In the genomic region with DNA sequence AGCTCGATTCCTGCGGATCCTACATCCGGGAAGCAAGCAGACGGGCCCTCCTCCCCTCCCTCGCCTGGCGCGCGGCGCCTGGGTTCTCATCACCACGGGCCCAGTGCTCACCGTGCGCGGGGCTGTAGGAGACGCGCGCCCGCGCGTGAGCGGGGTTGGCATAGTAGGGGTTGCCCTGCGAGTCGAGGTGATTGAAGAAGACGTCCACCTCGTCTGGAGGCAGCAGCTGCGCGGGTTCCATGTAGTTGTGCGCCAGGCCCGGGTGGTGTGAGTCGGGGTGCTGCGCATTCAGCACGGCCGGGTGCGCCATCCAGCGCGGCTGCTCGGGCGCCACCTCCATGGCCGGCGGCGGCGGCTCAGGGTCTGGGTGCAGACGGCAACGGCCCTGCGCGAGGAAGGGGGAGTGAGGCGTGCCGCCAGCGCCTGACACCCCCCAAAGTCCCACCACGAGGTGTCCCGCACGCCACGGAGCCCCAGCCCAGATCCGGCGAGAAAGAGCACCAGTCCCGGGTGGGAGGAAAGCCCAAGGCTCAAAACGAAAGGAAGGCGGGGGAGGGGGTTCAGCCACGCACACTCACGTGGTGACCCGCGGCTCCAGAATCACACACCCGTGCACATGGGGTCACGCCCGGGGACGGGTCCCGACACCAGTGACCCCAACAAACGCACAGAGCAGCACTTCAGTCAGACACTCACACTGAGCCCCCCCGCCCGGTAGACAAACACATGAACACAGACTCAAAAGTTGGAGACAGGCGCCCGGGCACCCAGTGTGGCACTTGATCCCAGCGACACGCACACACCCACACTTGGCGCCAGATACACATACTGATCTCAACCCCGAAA, we compare ENCODE assay signal across 1 cellular context.
TF ChIP-seq lines count a peak whose summit lies in the region.

No MANE protein-coding gene starts in this region.

TF ChIP-seq in HepG2, 621 proteins besides CTCF, POLR2A, EP300 and RAD21 (continued from another document and continues in another):
- no peak for TF ChIP-seq HOXA5 (CRISPR knock-in tag; IDR thresholded peaks at IDR 0.05)
- no peak for TF ChIP-seq TMF1 (CRISPR knock-in tag; IDR thresholded peaks at IDR 0.05; ENCODE audit: low read depth)
- peak; percentile 34; the same call in 1 of the 2 replicates for TF ChIP-seq SPEN (CRISPR knock-in tag; IDR thresholded peaks at IDR 0.05; ENCODE audit: low read depth)
- no peak for TF ChIP-seq ATM (IDR thresholded peaks at IDR 0.05; ENCODE audit: borderline replicate concordance)
- TF ChIP-seq, protein P1, sequence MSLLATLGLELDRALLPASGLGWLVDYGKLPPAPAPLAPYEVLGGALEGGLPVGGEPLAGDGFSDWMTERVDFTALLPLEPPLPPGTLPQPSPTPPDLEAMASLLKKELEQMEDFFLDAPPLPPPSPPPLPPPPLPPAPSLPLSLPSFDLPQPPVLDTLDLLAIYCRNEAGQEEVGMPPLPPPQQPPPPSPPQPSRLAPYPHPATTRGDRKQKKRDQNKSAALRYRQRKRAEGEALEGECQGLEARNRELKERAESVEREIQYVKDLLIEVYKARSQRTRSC (CRISPR knock-in tag; IDR thresholded peaks at IDR 0.05; ENCODE audit: low read depth) = no peak
- no peak for TF ChIP-seq TP53 (CRISPR knock-in tag; conservative IDR thresholded peaks at IDR 0.05)
- TF ChIP-seq, protein P2, sequence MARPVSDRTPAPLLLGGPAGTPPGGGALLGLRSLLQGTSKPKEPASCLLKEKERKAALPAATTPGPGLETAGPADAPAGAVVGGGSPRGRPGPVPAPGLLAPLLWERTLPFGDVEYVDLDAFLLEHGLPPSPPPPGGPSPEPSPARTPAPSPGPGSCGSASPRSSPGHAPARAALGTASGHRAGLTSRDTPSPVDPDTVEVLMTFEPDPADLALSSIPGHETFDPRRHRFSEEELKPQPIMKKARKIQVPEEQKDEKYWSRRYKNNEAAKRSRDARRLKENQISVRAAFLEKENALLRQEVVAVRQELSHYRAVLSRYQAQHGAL (CRISPR knock-in tag; IDR thresholded peaks at IDR 0.05; ENCODE audit: not compliant biosample characterization) = no peak
- no peak for TF ChIP-seq CHCHD3 (CRISPR knock-in tag; IDR thresholded peaks at IDR 0.05)
- TF ChIP-seq, protein P3, sequence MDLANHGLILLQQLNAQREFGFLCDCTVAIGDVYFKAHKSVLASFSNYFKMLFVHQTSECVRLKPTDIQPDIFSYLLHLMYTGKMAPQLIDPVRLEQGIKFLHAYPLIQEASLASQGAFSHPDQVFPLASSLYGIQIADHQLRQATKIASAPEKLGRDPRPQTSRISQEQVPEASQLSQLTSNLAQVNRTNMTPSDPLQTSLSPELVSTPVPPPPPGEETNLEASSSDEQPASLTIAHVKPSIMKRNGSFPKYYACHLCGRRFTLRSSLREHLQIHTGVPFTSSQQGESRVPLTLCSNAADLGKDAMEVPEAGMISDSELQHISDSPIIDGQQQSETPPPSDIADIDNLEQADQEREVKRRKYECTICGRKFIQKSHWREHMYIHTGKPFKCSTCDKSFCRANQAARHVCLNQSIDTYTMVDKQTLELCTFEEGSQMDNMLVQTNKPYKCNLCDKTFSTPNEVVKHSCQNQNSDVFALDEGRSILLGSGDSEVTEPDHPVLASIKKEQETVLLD (CRISPR knock-in tag; IDR thresholded peaks at IDR 0.05; ENCODE audit: low read depth) = no peak
- TF ChIP-seq, protein P4, sequence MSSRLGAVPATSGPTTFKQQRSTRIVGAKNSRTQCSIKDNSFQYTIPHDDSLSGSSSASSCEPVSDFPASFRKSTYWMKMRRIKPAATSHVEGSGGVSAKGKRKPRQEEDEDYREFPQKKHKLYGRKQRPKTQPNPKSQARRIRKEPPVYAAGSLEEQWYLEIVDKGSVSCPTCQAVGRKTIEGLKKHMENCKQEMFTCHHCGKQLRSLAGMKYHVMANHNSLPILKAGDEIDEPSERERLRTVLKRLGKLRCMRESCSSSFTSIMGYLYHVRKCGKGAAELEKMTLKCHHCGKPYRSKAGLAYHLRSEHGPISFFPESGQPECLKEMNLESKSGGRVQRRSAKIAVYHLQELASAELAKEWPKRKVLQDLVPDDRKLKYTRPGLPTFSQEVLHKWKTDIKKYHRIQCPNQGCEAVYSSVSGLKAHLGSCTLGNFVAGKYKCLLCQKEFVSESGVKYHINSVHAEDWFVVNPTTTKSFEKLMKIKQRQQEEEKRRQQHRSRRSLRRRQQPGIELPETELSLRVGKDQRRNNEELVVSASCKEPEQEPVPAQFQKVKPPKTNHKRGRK (CRISPR knock-in tag; IDR thresholded peaks at IDR 0.05) = no peak
- no peak for TF ChIP-seq POLR2AphosphoS5 (IDR thresholded peaks at IDR 0.05; ENCODE audit: low read depth, low read length)
- TF ChIP-seq SIN3A (IDR thresholded peaks at IDR 0.05; ENCODE audit: borderline replicate concordance, low read depth, low read length) = no peak
- TF ChIP-seq ZNF225 (CRISPR knock-in tag; IDR thresholded peaks at IDR 0.05) = no peak
- no peak for TF ChIP-seq PHF21A (CRISPR knock-in tag; IDR thresholded peaks at IDR 0.05)
- TF ChIP-seq ZBTB1 (CRISPR knock-in tag; IDR thresholded peaks at IDR 0.05; ENCODE audit: borderline replicate concordance) = peak; percentile 44; the same call in 1 of the 2 replicates
- TF ChIP-seq, protein P5, sequence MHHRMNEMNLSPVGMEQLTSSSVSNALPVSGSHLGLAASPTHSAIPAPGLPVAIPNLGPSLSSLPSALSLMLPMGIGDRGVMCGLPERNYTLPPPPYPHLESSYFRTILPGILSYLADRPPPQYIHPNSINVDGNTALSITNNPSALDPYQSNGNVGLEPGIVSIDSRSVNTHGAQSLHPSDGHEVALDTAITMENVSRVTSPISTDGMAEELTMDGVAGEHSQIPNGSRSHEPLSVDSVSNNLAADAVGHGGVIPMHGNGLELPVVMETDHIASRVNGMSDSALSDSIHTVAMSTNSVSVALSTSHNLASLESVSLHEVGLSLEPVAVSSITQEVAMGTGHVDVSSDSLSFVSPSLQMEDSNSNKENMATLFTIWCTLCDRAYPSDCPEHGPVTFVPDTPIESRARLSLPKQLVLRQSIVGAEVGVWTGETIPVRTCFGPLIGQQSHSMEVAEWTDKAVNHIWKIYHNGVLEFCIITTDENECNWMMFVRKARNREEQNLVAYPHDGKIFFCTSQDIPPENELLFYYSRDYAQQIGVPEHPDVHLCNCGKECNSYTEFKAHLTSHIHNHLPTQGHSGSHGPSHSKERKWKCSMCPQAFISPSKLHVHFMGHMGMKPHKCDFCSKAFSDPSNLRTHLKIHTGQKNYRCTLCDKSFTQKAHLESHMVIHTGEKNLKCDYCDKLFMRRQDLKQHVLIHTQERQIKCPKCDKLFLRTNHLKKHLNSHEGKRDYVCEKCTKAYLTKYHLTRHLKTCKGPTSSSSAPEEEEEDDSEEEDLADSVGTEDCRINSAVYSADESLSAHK (CRISPR knock-in tag; IDR thresholded peaks at IDR 0.05; ENCODE audit: borderline replicate concordance) = no peak
- no peak for TF ChIP-seq ZNF180 (CRISPR knock-in tag; IDR thresholded peaks at IDR 0.05; ENCODE audit: borderline replicate concordance, low read depth)
- no peak for TF ChIP-seq FOXK1 (CRISPR knock-in tag; IDR thresholded peaks at IDR 0.05; ENCODE audit: borderline replicate concordance, low read depth)
- TF ChIP-seq KLF12 (CRISPR knock-in tag; IDR thresholded peaks at IDR 0.05; ENCODE audit: borderline replicate concordance) = no peak
- no peak for TF ChIP-seq ZNF629 (CRISPR knock-in tag; conservative IDR thresholded peaks at IDR 0.05)
- TF ChIP-seq, protein P6, sequence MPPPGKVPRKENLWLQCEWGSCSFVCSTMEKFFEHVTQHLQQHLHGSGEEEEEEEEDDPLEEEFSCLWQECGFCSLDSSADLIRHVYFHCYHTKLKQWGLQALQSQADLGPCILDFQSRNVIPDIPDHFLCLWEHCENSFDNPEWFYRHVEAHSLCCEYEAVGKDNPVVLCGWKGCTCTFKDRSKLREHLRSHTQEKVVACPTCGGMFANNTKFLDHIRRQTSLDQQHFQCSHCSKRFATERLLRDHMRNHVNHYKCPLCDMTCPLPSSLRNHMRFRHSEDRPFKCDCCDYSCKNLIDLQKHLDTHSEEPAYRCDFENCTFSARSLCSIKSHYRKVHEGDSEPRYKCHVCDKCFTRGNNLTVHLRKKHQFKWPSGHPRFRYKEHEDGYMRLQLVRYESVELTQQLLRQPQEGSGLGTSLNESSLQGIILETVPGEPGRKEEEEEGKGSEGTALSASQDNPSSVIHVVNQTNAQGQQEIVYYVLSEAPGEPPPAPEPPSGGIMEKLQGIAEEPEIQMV (CRISPR knock-in tag; IDR thresholded peaks at IDR 0.05; ENCODE audit: low read depth) = 0 out of 2 replicates have a peak, but pooled peaks have one; percentile 15
- no peak for TF ChIP-seq ZNF331 (CRISPR knock-in tag; IDR thresholded peaks at IDR 0.05)
- no peak for TF ChIP-seq YEATS2 (CRISPR knock-in tag; IDR thresholded peaks at IDR 0.05; ENCODE audit: borderline replicate concordance)
- TF ChIP-seq HDAC1 (CRISPR knock-in tag; IDR thresholded peaks at IDR 0.05) = peak; percentile 61; the same call in 1 of the 2 replicates
- TF ChIP-seq, protein P7, sequence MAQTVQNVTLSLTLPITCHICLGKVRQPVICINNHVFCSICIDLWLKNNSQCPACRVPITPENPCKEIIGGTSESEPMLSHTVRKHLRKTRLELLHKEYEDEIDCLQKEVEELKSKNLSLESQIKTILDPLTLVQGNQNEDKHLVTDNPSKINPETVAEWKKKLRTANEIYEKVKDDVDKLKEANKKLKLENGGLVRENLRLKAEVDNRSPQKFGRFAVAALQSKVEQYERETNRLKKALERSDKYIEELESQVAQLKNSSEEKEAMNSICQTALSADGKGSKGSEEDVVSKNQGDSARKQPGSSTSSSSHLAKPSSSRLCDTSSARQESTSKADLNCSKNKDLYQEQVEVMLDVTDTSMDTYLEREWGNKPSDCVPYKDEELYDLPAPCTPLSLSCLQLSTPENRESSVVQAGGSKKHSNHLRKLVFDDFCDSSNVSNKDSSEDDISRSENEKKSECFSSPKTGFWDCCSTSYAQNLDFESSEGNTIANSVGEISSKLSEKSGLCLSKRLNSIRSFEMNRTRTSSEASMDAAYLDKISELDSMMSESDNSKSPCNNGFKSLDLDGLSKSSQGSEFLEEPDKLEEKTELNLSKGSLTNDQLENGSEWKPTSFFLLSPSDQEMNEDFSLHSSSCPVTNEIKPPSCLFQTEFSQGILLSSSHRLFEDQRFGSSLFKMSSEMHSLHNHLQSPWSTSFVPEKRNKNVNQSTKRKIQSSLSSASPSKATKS (CRISPR knock-in tag; IDR thresholded peaks at IDR 0.05) = no peak
- TF ChIP-seq TBX2 (CRISPR knock-in tag; IDR thresholded peaks at IDR 0.05; ENCODE audit: borderline replicate concordance) = peak; percentile 27; the same call in 1 of the 2 replicates
- TF ChIP-seq BCL6 (CRISPR knock-in tag; IDR thresholded peaks at IDR 0.05) = no peak
- no peak for TF ChIP-seq ZNF652 (CRISPR knock-in tag; IDR thresholded peaks at IDR 0.05; ENCODE audit: borderline replicate concordance, low read depth)
- TF ChIP-seq, protein P8, sequence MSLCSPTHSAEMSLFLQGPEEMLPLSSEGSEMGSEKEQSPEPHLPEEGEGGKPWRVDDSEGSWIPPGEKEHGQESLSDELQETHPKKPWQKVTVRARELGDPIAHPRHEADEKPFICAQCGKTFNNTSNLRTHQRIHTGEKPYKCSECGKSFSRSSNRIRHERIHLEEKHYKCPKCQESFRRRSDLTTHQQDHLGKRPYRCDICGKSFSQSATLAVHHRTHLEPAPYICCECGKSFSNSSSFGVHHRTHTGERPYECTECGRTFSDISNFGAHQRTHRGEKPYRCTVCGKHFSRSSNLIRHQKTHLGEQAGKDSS (CRISPR knock-in tag; IDR thresholded peaks at IDR 0.05; ENCODE audit: borderline replicate concordance, low read depth) = peak; percentile 33; the same call in 1 of the 2 replicates
- TF ChIP-seq, protein P9, sequence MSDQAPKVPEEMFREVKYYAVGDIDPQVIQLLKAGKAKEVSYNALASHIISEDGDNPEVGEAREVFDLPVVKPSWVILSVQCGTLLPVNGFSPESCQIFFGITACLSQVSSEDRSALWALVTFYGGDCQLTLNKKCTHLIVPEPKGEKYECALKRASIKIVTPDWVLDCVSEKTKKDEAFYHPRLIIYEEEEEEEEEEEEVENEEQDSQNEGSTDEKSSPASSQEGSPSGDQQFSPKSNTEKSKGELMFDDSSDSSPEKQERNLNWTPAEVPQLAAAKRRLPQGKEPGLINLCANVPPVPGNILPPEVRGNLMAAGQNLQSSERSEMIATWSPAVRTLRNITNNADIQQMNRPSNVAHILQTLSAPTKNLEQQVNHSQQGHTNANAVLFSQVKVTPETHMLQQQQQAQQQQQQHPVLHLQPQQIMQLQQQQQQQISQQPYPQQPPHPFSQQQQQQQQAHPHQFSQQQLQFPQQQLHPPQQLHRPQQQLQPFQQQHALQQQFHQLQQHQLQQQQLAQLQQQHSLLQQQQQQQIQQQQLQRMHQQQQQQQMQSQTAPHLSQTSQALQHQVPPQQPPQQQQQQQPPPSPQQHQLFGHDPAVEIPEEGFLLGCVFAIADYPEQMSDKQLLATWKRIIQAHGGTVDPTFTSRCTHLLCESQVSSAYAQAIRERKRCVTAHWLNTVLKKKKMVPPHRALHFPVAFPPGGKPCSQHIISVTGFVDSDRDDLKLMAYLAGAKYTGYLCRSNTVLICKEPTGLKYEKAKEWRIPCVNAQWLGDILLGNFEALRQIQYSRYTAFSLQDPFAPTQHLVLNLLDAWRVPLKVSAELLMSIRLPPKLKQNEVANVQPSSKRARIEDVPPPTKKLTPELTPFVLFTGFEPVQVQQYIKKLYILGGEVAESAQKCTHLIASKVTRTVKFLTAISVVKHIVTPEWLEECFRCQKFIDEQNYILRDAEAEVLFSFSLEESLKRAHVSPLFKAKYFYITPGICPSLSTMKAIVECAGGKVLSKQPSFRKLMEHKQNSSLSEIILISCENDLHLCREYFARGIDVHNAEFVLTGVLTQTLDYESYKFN (CRISPR knock-in tag; conservative IDR thresholded peaks at IDR 0.05) = no peak
- TF ChIP-seq, protein P10, sequence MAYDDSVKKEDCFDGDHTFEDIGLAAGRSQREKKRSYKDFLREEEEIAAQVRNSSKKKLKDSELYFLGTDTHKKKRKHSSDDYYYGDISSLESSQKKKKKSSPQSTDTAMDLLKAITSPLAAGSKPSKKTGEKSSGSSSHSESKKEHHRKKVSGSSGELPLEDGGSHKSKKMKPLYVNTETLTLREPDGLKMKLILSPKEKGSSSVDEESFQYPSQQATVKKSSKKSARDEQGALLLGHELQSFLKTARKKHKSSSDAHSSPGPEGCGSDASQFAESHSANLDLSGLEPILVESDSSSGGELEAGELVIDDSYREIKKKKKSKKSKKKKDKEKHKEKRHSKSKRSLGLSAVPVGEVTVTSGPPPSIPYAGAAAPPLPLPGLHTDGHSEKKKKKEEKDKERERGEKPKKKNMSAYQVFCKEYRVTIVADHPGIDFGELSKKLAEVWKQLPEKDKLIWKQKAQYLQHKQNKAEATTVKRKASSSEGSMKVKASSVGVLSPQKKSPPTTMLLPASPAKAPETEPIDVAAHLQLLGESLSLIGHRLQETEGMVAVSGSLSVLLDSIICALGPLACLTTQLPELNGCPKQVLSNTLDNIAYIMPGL (CRISPR knock-in tag; IDR thresholded peaks at IDR 0.05; ENCODE audit: borderline replicate concordance in 1 of 2, low read depth in 1 of 2) = peak in 1 of 2 experiments; percentile 28; a peak in 1 of 4 replicates
- TF ChIP-seq ZNF543 (CRISPR knock-in tag; IDR thresholded peaks at IDR 0.05) = no peak
- 0 out of 2 replicates have a peak, but pooled peaks have one; percentile 48 for TF ChIP-seq ZNF547 (CRISPR knock-in tag; IDR thresholded peaks at IDR 0.05)
- TF ChIP-seq, protein P11, sequence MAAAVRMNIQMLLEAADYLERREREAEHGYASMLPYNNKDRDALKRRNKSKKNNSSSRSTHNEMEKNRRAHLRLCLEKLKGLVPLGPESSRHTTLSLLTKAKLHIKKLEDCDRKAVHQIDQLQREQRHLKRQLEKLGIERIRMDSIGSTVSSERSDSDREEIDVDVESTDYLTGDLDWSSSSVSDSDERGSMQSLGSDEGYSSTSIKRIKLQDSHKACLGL (CRISPR knock-in tag; IDR thresholded peaks at IDR 0.05) = no peak
- no peak for TF ChIP-seq ZNF33B (CRISPR knock-in tag; IDR thresholded peaks at IDR 0.05)
